8 cellular contexts compared by ENCODE assay signal in the genomic region with DNA sequence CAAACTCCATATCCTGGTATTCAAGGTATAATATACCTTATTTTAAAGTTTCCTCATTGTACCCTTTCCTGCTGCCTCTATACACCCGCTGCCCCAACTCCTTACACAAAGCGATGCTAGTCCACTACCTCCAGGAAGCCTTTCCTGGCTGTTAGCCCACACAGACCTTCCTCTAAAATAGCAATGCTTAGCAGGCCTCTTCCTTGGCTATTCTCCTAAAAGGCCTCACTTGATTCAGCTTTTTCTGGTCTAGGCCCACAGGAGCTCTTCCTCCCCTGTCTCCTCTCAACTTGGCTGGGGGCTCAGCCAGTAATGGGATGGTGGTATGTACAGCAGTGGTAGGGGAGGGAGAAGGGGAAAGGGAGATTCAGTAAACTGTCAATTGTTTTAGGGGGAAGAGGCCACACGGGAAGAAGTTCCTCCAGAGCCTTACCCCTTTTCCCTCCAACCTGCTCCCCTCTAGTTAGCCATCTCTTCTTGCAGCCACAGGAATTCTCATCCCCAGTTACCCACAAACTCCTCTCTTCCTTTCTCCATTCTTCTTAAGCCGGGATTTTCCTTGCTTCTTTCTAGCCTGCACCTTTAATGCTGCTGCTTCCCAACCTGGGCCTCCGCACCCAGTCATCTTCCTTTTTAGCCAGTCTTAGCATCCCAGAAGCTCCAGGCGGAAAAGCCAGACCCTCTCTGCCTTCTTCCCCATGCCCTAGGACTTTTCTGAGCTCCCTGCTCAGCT. TPM values are rescaled to one million over a fixed set of nuclear protein-coding genes. Genes with fewer than 3 reads are reported as not detected.
DNase-seq lines count a peak whose midpoint lies in the region; ATAC-seq and TF ChIP-seq lines count a peak whose summit lies in the region.

No MANE protein-coding gene starts in this region.

- DNase-seq in left cardiac atrium (peak; percentile 42), cardiac septum (ENCODE audit: low spot score) (no peak), brain microvascular endothelial cell (no peak), memory B cell (ENCODE audit: low spot score in 2 of 2) (no peak), kidney glomerular epithelial cell (lab: John Stamatoyannopoulos, UW) (no peak), GM13976 (ENCODE audit: low spot score) (no peak)

- in situ Hi-C loops in brain microvascular endothelial cell (cut with HindIII; ENCODE audit: low pct_ligation_motif_present, low sequenced_read_pairs) (no loop called here), GM13976 (cut with MboI; ENCODE audit: low sequenced_read_pairs, unreplicated experiment) (loop anchor here (5.0 kb wide), 1 partner anchor 46 kb away; no protein-coding TSS in a partner anchor)

- no peaks in the 10 kb centered on the region for H3K27me3 Mint-ChIP-seq in memory B cell

- H3K36me3 Mint-ChIP-seq in memory B cell: peaks cover 16% of the 10 kb centered on the region

- H3K27ac ChIP-seq in brain microvascular endothelial cell: peak overlapping the region; percentile 99

- H3K36me3 ChIP-seq in brain microvascular endothelial cell (replicated peaks): peaks cover 23% of the 10 kb centered on the region

- peak overlapping the region; percentile 91 for H3K4me3 Mint-ChIP-seq in memory B cell

- intact Hi-C loops in left cardiac atrium (cut with DNase I): no loop called here
- intact Hi-C loops in cardiac septum (cut with DNase I): no loop called here

- H3K27ac Mint-ChIP-seq in memory B cell: peak overlapping the region; percentile 23

- peak overlapping the region; percentile 95 for H3K4me3 ChIP-seq in brain microvascular endothelial cell (ENCODE audit: low read depth, low read length)

- ATAC-seq in left cardiac atrium: no peak
- ATAC-seq in memory B cell (ENCODE audit: low read depth): no peak
- no peak for ATAC-seq in HG03108 (IDR thresholded peaks at IDR 0.05; ENCODE audit: unreplicated experiment)
- ATAC-seq in GM19467 (IDR thresholded peaks at IDR 0.05; ENCODE audit: unreplicated experiment): no peak

- H3K4me1 Mint-ChIP-seq in memory B cell: peaks cover 27% of the 10 kb centered on the region

- no peaks in the 10 kb centered on the region for H3K9me3 Mint-ChIP-seq in memory B cell

- TF ChIP-seq CTCF in brain microvascular endothelial cell (IDR thresholded peaks at IDR 0.05; ENCODE audit: low read depth, low read length, missing control alignments): no peak
- TF ChIP-seq CTCF in GM13976 (IDR thresholded peaks at IDR 0.05; ENCODE audit: borderline replicate concordance, control extremely low read depth, extremely low read depth, insufficient read depth, missing control alignments): no peak

- no peaks in the 10 kb centered on the region for H3K27me3 ChIP-seq in brain microvascular endothelial cell (replicated peaks)

RNA-seq across cellular contexts. Expression of a gene that starts 2.6 kb away (rescaled TPM):
- 10 to 100 TPM; 34.5 to 46.4 TPM for total RNA-seq in left cardiac atrium
- total RNA-seq in cardiac septum: 52.5 TPM

RNA-seq across cellular contexts. Expression of a gene that starts 2.7 kb away (rescaled TPM):
- total RNA-seq in left cardiac atrium: 100 to 1,000 TPM; 770 to 822 TPM
- 907 TPM for total RNA-seq in cardiac septum

RNA-seq across cellular contexts. Expression of a gene that starts 39.8 kb away (rescaled TPM):
- total RNA-seq in left cardiac atrium (10 to 100 TPM; 13.4 to 17.4 TPM), cardiac septum (18.5 TPM)

RNA-seq across cellular contexts. Expression of a gene that starts 53.3 kb away (rescaled TPM):
- total RNA-seq in left cardiac atrium (under 1 TPM; 0.71 to 0.77 TPM), cardiac septum (0.97 TPM)
